ENCODE assay signal across 10 cellular contexts in the genomic region with DNA sequence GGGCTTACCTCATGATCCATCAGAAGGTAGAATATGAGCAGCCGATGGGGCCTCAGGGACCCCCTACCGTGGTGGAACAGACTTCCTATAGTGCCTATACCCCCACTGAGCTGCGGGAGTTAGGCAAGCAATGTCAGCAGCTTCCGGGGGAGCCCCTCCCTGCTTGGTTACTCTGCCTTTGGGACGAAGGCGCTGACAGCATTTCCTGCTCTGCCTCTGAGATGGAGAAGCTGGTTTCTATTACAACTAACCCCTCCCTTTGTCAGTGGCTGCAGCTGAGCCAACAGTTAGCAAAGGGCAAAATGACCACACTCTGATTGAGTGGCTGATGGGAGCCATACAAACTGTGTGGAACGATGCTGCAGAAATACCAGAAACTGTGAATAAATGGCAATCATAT.
DNase-seq lines count a peak whose midpoint lies in the region; ATAC-seq and TF ChIP-seq lines count a peak whose summit lies in the region.
"Had no signal": no experiment of that assay in that cellular context is flagged by ENCODE, and none has a peak within 500 bp of the region (broad histone marks: within the 10 kb centered on the region; RNA-seq: fewer than 3 reads in every experiment).

No MANE protein-coding gene starts in this region.

- H3K9me3 Mint-ChIP-seq in activated naive CD8-positive, alpha-beta T cell treated with anti-CD3 and anti-CD28 coated beads, Interleukin-2, amount 50 U/mL, for 24 hours: no peaks in the 10 kb centered on the region
- peaks cover 2% of the 10 kb centered on the region for H3K9me3 Mint-ChIP-seq in nephron

- H3K4me3 Mint-ChIP-seq in activated naive CD8-positive, alpha-beta T cell treated with anti-CD3 and anti-CD28 coated beads, Interleukin-2, amount 50 U/mL, for 24 hours: no peak overlapping the region
- H3K4me3 Mint-ChIP-seq in nephron: no peak overlapping the region

- no peak overlapping the region for H3K9ac ChIP-seq in GM23248

- peak; percentile 24 for ATAC-seq in activated naive CD8-positive, alpha-beta T cell treated with anti-CD3 and anti-CD28 coated beads, Interleukin-2, amount 50 U/mL, for 24 hours

- H3K36me3 ChIP-seq in GM23248 (ENCODE audit: low read depth): no peaks in the 10 kb centered on the region

- no peaks in the 10 kb centered on the region for H3F3A ChIP-seq in GM23248 (ENCODE audit: insufficient read depth)

- H3K9me2 ChIP-seq in GM23248 (ENCODE audit: insufficient read depth): no peaks in the 10 kb centered on the region

- H3K36me3 Mint-ChIP-seq in activated naive CD8-positive, alpha-beta T cell treated with anti-CD3 and anti-CD28 coated beads, Interleukin-2, amount 50 U/mL, for 24 hours (ENCODE audit: low read depth): no peaks in the 10 kb centered on the region
- H3K36me3 Mint-ChIP-seq in nephron (ENCODE audit: low read depth): no peaks in the 10 kb centered on the region

- no peak overlapping the region for H2AFZ ChIP-seq in GM23248

- no peaks in the 10 kb centered on the region for H3K27me3 Mint-ChIP-seq in activated naive CD8-positive, alpha-beta T cell treated with anti-CD3 and anti-CD28 coated beads, Interleukin-2, amount 50 U/mL, for 24 hours
- no peaks in the 10 kb centered on the region for H3K27me3 Mint-ChIP-seq in nephron (ENCODE audit: low read depth)

- no peak overlapping the region for H3K27ac ChIP-seq in GM23248

- H3K4me3 ChIP-seq in GM23248: no peak overlapping the region

- peak; percentile 6 for DNase-seq in NCI-H146 (lab: John Stamatoyannopoulos, UW)
- no peak for DNase-seq in NCI-H146 treated with DMSO at 0.1 percent for 48 hours (lab: John Stamatoyannopoulos, UW; ENCODE audit: unreplicated experiment)
- DNase-seq in GM23248: peak; percentile 64
- peak; percentile 6 for DNase-seq in activated naive CD8-positive, alpha-beta T cell treated with anti-CD3 and anti-CD28 coated beads, Interleukin-2, amount 50 U/mL, for 24 hours
- DNase-seq in SW480 (ENCODE audit: low spot score): no peak
- no peak for DNase-seq in EL
- no peak for DNase-seq in C1 segment of cervical spinal cord (lab: John Stamatoyannopoulos, UW)
- DNase-seq: dermis blood vessel endothelial cell, NCI-H1048 had no signal

- no peak overlapping the region for H3K4me2 ChIP-seq in GM23248 (ENCODE audit: unreplicated experiment)

- H3K79me2 ChIP-seq in GM23248 (ENCODE audit: insufficient read depth): no peaks in the 10 kb centered on the region

- H3K4me1 Mint-ChIP-seq in activated naive CD8-positive, alpha-beta T cell treated with anti-CD3 and anti-CD28 coated beads, Interleukin-2, amount 50 U/mL, for 24 hours: no peaks in the 10 kb centered on the region
- no peaks in the 10 kb centered on the region for H3K4me1 Mint-ChIP-seq in nephron

- 0% methylated on average over 6 to 7 of the region's 7 CpGs for WGBS in GM23248 (ENCODE audit: low coverage in 1 of 2, low lambda C conversion rate in 2 of 2, missing lambda C conversion rate in 2 of 2), 2 experiments

- no peaks in the 10 kb centered on the region; the same call in 1 of the 2 replicates for H3K4me1 ChIP-seq in GM23248 (ENCODE audit: insufficient read depth)

- no peaks in the 10 kb centered on the region for H4K20me1 ChIP-seq in GM23248 (ENCODE audit: insufficient read depth)

- in situ Hi-C loops in GM23248 (cut with MboI): no loop called here

- no peaks in the 10 kb centered on the region for H3K9me3 ChIP-seq in GM23248 (ENCODE audit: low read depth)

- H3K27me3 ChIP-seq in GM23248 (replicated peaks; ENCODE audit: insufficient read depth): no peaks in the 10 kb centered on the region

- no peak for TF ChIP-seq CTCF in nephron (IDR thresholded peaks at IDR 0.05; ENCODE audit: unreplicated experiment in 3 of 3)

- no peak overlapping the region for H3K27ac Mint-ChIP-seq in activated naive CD8-positive, alpha-beta T cell treated with anti-CD3 and anti-CD28 coated beads, Interleukin-2, amount 50 U/mL, for 24 hours
- H3K27ac Mint-ChIP-seq in nephron: peak overlapping the region in 2 of 3 experiments; percentile 53 to 67

Comparison
In these comparisons a context has a peak if more than half of its experiments do, and no peak if none do; other contexts are left out.
1. DNase-seq: peak in NCI-H146 (single experiment), GM23248 (single experiment) and activated naive CD8-positive, alpha-beta T cell treated with anti-CD3 and anti-CD28 coated beads, Interleukin-2, amount 50 U/mL, for 24 hours (single experiment); none in NCI-H146 treated with DMSO at 0.1 percent for 48 hours (single experiment), SW480 (single experiment), EL (single experiment) and C1 segment of cervical spinal cord (0 of 14).